17 cellular contexts compared by ENCODE assay signal in the genomic region with DNA sequence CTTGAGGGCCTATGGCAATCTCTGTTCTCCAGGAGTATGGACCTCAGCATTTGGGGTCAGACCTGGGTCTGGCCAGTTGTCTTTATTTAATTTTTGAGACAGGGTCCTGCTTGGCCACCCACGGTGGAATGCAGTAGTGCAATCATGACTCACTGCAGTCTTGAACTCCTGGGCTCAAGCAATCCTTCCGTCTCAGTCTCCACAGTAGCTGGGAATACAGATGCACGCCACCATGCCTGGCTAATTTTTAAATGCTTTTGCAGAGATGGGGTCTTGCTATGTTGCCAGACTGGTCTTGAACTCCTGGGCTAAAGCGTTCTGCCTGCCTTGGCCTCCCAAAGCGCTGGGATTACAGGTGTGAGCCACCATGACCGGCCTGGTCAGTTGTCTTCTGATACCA. TPM values are rescaled to one million over a fixed set of nuclear protein-coding genes. Genes with fewer than 3 reads are reported as not detected.
DNase-seq lines count a peak whose midpoint lies in the region; ATAC-seq and TF ChIP-seq lines count a peak whose summit lies in the region.
"Had no signal": no experiment of that assay in that cellular context is flagged by ENCODE, and none has a peak within 500 bp of the region (broad histone marks: within the 10 kb centered on the region; RNA-seq: fewer than 3 reads in every experiment).

No MANE protein-coding gene starts in this region.

- H3K27ac ChIP-seq in brain microvascular endothelial cell (no peak overlapping the region), mesenchymal stem cell (ENCODE audit: low read length, poor library complexity, severe bottlenecking) (no peak overlapping the region)
- H3K27ac ChIP-seq: 22Rv1, GM23248 had no signal

- H3K4me2 ChIP-seq in mesenchymal stem cell (ENCODE audit: low read length, poor library complexity, severe bottlenecking): no peak overlapping the region

- no peak overlapping the region for H3K4ac ChIP-seq in mesenchymal stem cell (ENCODE audit: low read depth in 1 of 2, low read length in 2 of 2)

- H2AFZ ChIP-seq in mesenchymal stem cell (ENCODE audit: low read depth, low read length): no peak overlapping the region
- H2AFZ ChIP-seq: GM23248 had no signal

- H4K91ac ChIP-seq in mesenchymal stem cell (ENCODE audit: low read length): no peak overlapping the region

- no peak overlapping the region for H2BK15ac ChIP-seq in mesenchymal stem cell (ENCODE audit: low read depth, poor library complexity, severe bottlenecking)

- H2BK12ac ChIP-seq in mesenchymal stem cell (ENCODE audit: low read length in 2 of 2): no peak overlapping the region

- no peaks in the 10 kb centered on the region for H3K27me3 ChIP-seq in brain microvascular endothelial cell (replicated peaks)
- H3K27me3 ChIP-seq in mesenchymal stem cell (ENCODE audit: control insufficient read depth in 1 of 2, insufficient read depth in 1 of 2, low read length in 2 of 2): no peaks in the 10 kb centered on the region

- no peak for ATAC-seq in GM18858 (IDR thresholded peaks at IDR 0.05; ENCODE audit: unreplicated experiment)
- ATAC-seq: CD8-positive, alpha-beta T cell; HCT116 had no signal

- WGBS in mesenchymal stem cell: 80% methylated on average over 6 of the region's 6 CpGs

- H2BK5ac ChIP-seq in mesenchymal stem cell (ENCODE audit: low read depth, low read length, poor library complexity, severe bottlenecking): no peak overlapping the region

- no peak overlapping the region for H2AK5ac ChIP-seq in mesenchymal stem cell (ENCODE audit: low read length, severe bottlenecking)

- no peak overlapping the region for H3K9ac ChIP-seq in mesenchymal stem cell (ENCODE audit: low read length)
- H3K9ac ChIP-seq: GM23248 had no signal

- peaks cover 9% of the 10 kb centered on the region for H3K4me1 ChIP-seq in mesenchymal stem cell (ENCODE audit: control insufficient read depth, insufficient read depth, low read depth, low read length)

- H3K14ac ChIP-seq in mesenchymal stem cell (ENCODE audit: low read length in 2 of 2): no peak overlapping the region

- H4K8ac ChIP-seq in mesenchymal stem cell (ENCODE audit: low read length): no peak overlapping the region

- peaks cover 14% of the 10 kb centered on the region for H3K79me1 ChIP-seq in mesenchymal stem cell (replicated peaks; ENCODE audit: low read length, poor library complexity, severe bottlenecking)

- H2BK120ac ChIP-seq in mesenchymal stem cell (ENCODE audit: low read depth, low read length): no peak overlapping the region

- no peak overlapping the region for H3K18ac ChIP-seq in mesenchymal stem cell (ENCODE audit: low read depth in 1 of 2, low read length in 2 of 2)

- no peaks in the 10 kb centered on the region for H3K9me3 ChIP-seq in mesenchymal stem cell (ENCODE audit: control insufficient read depth, low read length)

- in situ Hi-C loops in brain microvascular endothelial cell (cut with HindIII; ENCODE audit: low pct_ligation_motif_present, low sequenced_read_pairs): no loop called here

- H3K36me3 ChIP-seq in brain microvascular endothelial cell (replicated peaks) (peaks cover 5% of the 10 kb centered on the region), mesenchymal stem cell (ENCODE audit: control insufficient read depth in 1 of 2, insufficient read depth in 2 of 2, low read depth in 1 of 2, low read length in 2 of 2) (peaks cover 28 to 79% of the 10 kb centered on the region in 2 experiments)

- no peak overlapping the region for H3K23ac ChIP-seq in mesenchymal stem cell (ENCODE audit: low read length in 2 of 2)

- DNase-seq in EL (peak; percentile 29), brain microvascular endothelial cell (peak; percentile 35), iris pigment epithelial cell (ENCODE audit: low read depth) (peak; percentile 59), mesenchymal stem cell (peak; percentile 38), NCI-H1694 treated with DMSO at 0.1 percent for 48 hours (lab: John Stamatoyannopoulos, UW) (no peak), iPS-NIHi7 (ENCODE audit: extremely low spot score) (no peak), NCI-H748 treated with DMSO at 0.1 percent for 48 hours (lab: John Stamatoyannopoulos, UW) (no peak)
- DNase-seq: CD8-positive, alpha-beta T cell; COR-L47; DMS153; DMS79 treated with DMSO at 0.1 percent for 48 hours; GDM1; GM23248 had no signal

- H3K4me3 ChIP-seq in brain microvascular endothelial cell (ENCODE audit: low read depth, low read length) (no peak overlapping the region), mesenchymal stem cell (ENCODE audit: insufficient read depth in 1 of 2, low read depth in 1 of 2, low read length in 2 of 2) (no peak overlapping the region)
- H3K4me3 ChIP-seq: GM23248 had no signal

- TF ChIP-seq CTCF in brain microvascular endothelial cell (IDR thresholded peaks at IDR 0.05; ENCODE audit: low read depth, low read length, missing control alignments): peak; percentile 42

RNA-seq across cellular contexts. Expression of gene INHBB, which starts 46.4 kb away (rescaled TPM):
- 0.01 TPM for polyA plus RNA-seq in mesenchymal stem cell (2013, experiment 1 of 2)
- 0.01 TPM for polyA plus RNA-seq in mesenchymal stem cell (2013, experiment 2 of 2)
- polyA plus RNA-seq: CD14-positive monocyte had no signal

RNA-seq across cellular contexts. Expression of gene RALB, which starts 46.9 kb away (rescaled TPM):
- 50.6 TPM for polyA plus RNA-seq in mesenchymal stem cell (2013, experiment 1 of 2)
- polyA plus RNA-seq in mesenchymal stem cell (2013, experiment 2 of 2): 51.3 TPM

Comparison
In these comparisons a context has a peak if more than half of its experiments do, and no peak if none do; other contexts are left out.
1. DNase-seq: peak in EL (single experiment), brain microvascular endothelial cell (single experiment), iris pigment epithelial cell (single experiment) and mesenchymal stem cell (single experiment); none in NCI-H1694 treated with DMSO at 0.1 percent for 48 hours (single experiment), iPS-NIHi7 (single experiment) and NCI-H748 treated with DMSO at 0.1 percent for 48 hours (single experiment).